ENCODE assay signal across 8 cellular contexts in the genomic region with DNA sequence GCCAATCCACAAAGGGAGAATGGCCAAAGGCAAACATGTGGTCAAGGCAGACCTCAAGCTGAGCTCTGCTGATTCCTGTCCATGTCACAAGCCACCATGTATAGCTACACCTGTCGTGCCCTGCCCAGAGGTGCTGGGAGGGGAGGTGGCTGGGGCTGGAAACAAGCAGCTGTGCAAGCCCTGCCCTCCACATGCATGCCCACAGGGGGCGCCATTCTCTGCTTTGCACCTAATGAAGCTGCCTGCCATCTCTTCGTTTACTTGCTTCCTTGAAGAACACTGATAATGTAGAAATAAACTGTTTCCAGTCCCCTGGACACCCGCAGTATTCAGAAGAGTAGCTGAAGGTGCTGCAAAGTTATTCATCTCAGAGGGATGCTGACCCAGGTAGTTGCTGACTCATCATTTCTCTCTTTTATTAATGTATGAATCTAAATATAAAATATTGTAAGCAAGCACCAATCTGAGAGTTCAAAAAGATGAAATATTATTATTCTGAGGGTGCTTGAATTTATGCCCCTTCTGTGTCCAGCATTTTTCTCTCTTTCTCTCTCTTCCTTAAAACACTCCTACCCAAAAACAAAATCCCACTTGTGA.
DNase-seq lines count a peak whose midpoint lies in the region; TF ChIP-seq lines count a peak whose summit lies in the region.

No MANE protein-coding gene starts in this region.

- 33% methylated on average over 4 of the region's 4 CpGs for WGBS in smooth muscle cell (ENCODE audit: low lambda C conversion rate)

- no peak overlapping the region for H3K27ac ChIP-seq in smooth muscle cell (ENCODE audit: low read depth)

- TF ChIP-seq CTCF in BE2C (IDR thresholded peaks at IDR 0.05; ENCODE audit: low read depth, low read length) = peak; percentile 64
- TF ChIP-seq CTCF in fibroblast of pulmonary artery (IDR thresholded peaks at IDR 0.05; ENCODE audit: low read length, missing control alignments) = peak; percentile 38
- peak; percentile 28 for TF ChIP-seq CTCF in smooth muscle cell (IDR thresholded peaks at IDR 0.05; ENCODE audit: borderline replicate concordance, insufficient read depth, poor library complexity, severe bottlenecking)

- no peaks in the 10 kb centered on the region for H4K20me1 ChIP-seq in smooth muscle cell (ENCODE audit: low read depth)

- no peaks in the 10 kb centered on the region for H3K79me2 ChIP-seq in smooth muscle cell (ENCODE audit: low read depth)

- H3K4me1 ChIP-seq in BE2C = no peaks in the 10 kb centered on the region
- peaks cover 11% of the 10 kb centered on the region for H3K4me1 ChIP-seq in smooth muscle cell (ENCODE audit: low read depth)

- H3K9me3 ChIP-seq in BE2C = no peaks in the 10 kb centered on the region
- H3K9me3 ChIP-seq in smooth muscle cell (replicated peaks; ENCODE audit: low read depth) = no peaks in the 10 kb centered on the region

- H3K4me3 ChIP-seq in BE2C (ENCODE audit: low read depth, low read length) (no peak overlapping the region), fibroblast of pulmonary artery (replicated peaks; ENCODE audit: low read depth, low read length) (no peak overlapping the region), smooth muscle cell (peak overlapping the region; percentile 16)

- H3F3A ChIP-seq in smooth muscle cell (ENCODE audit: low read depth) = no peaks in the 10 kb centered on the region

- DNase-seq in BE2C (peak; percentile 58), HuH-7 (ENCODE audit: low spot score) (peak; percentile 39), fibroblast of pulmonary artery (ENCODE audit: low read depth) (peak; percentile 8), smooth muscle cell (lab: John Stamatoyannopoulos, UW; ENCODE audit: unreplicated experiment) (no peak), middle frontal gyrus (ENCODE audit: extremely low spot score, low spot score) (no peak), SIG-M5 treated with dmso at 0.1 percent for 504 hours (lab: John Stamatoyannopoulos, UW; ENCODE audit: unreplicated experiment) (no peak)
- peak; percentile 19 for DNase-seq in activated CD4-positive, alpha-beta T cell treated with anti-CD3 and anti-CD28 coated beads, Interleukin-2, amount 50 U/mL, for 1 hour
- DNase-seq in activated effector memory CD4-positive, alpha-beta T cell treated with anti-CD3 and anti-CD28 coated beads, Interleukin-2, amount 50 U/mL, for 16 hours = no peak

- no peak overlapping the region for H2AFZ ChIP-seq in smooth muscle cell (ENCODE audit: low read depth)

- H3K36me3 ChIP-seq in BE2C (no peaks in the 10 kb centered on the region), smooth muscle cell (ENCODE audit: low read depth) (no peaks in the 10 kb centered on the region)

- no peak overlapping the region for H3K9ac ChIP-seq in smooth muscle cell (ENCODE audit: low read depth)

- H3K4me2 ChIP-seq in smooth muscle cell = no peak overlapping the region

- H3K27me3 ChIP-seq in BE2C (peaks cover 6% of the 10 kb centered on the region), smooth muscle cell (ENCODE audit: low read depth) (peaks cover 5% of the 10 kb centered on the region)

Comparison
In these comparisons a context has a peak if more than half of its experiments do, and no peak if none do; other contexts are left out.
1. DNase-seq: peak in BE2C (single experiment), HuH-7 (single experiment), activated CD4-positive, alpha-beta T cell treated with anti-CD3 and anti-CD28 coated beads, Interleukin-2, amount 50 U/mL, for 1 hour (single experiment) and fibroblast of pulmonary artery (single experiment); none in smooth muscle cell (single experiment), middle frontal gyrus (single experiment), activated effector memory CD4-positive, alpha-beta T cell treated with anti-CD3 and anti-CD28 coated beads, Interleukin-2, amount 50 U/mL, for 16 hours (single experiment) and SIG-M5 treated with dmso at 0.1 percent for 504 hours (single experiment).
2. Peak in every context shown above with its lines, with median percentiles within 50 percentile points of each other: CTCF ChIP-seq.